Comparison of ENCODE assay signal across 22 cellular contexts in the genomic region with DNA sequence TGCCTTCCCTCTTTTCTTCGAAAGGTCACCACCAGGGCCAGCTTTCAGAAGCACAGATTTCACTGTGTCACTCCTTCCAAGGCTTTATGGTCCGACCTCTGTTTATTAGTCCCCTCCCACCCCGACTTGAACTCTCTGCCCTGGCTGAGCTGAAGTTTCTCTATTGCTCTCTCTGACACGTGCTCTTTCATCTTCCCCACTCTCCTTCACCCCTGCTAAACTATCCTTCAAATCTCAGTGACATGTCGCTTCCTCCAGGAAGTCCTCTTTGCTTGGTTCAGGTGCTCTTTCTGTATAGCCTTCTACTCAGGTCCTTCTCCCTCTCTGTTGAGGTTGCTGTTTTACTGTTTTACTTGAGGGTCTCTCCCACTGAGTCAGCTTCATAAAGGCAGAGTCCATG.
"Had no signal": no experiment of that assay in that cellular context is flagged by ENCODE, and none has a peak within 500 bp of the region (broad histone marks: within the 10 kb centered on the region; RNA-seq: fewer than 3 reads in every experiment).

No MANE protein-coding gene starts in this region.

- H3K4me2 ChIP-seq: PC-9 had no signal

- H3K4me3 Mint-ChIP-seq: IgD-negative memory B cell had no signal

- DNase-seq: KBM-7, NCI-H1048, NCI-H1105 treated with DMSO at 0.1 percent for 48 hours, NCI-H1417 treated with DMSO at 0.1 percent for 48 hours, NCI-H146, NCI-H1694 treated with DMSO at 0.1 percent for 48 hours, NCI-H1930, NCI-H2081, NCI-H2171, NCI-H226, NCI-H446, NCI-H510A, NCI-H524 treated with DMSO at 0.1 percent for 48 hours, NCI-H774, OCI-M1, PC-9, Peyer's patch, SHP77 treated with DMSO at 0.1 percent for 48 hours had no signal

- H3K9me3 Mint-ChIP-seq: IgD-negative memory B cell had no signal

- H3K27ac Mint-ChIP-seq: IgD-negative memory B cell had no signal

- H3K27me3 ChIP-seq: Peyer's patch, SJSA1 had no signal

- H3K36me3 ChIP-seq: Peyer's patch, SJSA1 had no signal

- H3K27me3 Mint-ChIP-seq: IgD-negative memory B cell had no signal

- ATAC-seq: Right ventricle myocardium inferior had no signal

- H2AFZ ChIP-seq: PC-9 had no signal

- H3K9me3 ChIP-seq: Peyer's patch, SJSA1 had no signal

- H3K27ac ChIP-seq: PC-9, Peyer's patch, SJSA1, SK-N-MC had no signal

- H3K36me3 Mint-ChIP-seq: IgD-negative memory B cell had no signal

- H3K4me1 ChIP-seq: SJSA1 had no signal

- H3K4me3 ChIP-seq: PC-9, Peyer's patch, SJSA1, SK-N-MC had no signal
